ENCODE assay signal across 8 cellular contexts in the genomic region with DNA sequence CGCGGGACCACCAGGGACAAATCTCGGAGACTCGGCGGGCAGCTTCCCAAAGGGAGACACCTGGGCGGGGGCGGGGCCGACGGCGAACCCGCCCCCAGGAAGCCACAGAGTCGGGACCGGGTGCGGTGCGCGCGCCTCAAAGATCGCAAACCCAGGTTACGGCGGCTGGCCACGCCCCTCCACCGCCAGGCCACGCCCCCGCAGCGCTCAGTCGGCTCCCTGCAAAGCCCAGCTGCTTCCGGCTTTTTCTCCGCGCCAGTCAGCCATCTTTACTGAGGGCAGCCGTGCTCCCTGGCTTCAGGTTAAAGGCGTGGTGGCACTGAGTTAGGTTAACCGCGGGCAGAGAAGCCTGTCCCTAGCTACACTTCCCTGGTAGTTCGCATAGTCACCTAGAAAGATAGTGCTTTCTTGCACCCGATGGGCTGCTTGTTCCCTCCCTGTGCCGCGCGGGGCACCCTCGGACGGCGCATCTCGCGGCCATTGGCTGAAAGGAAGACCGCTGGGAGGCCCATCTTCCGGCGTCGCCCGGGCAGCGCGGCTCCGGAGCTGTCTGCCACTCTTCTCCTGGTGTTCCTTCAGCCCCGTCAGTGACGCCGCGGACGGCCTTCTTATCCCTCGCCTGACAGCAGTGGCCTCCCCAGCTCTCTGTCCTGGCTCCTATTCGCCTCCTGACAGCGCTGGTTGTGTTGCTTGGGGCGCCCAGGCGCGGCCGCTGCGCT. TPM values are rescaled to one million over a fixed set of nuclear protein-coding genes. Genes with fewer than 3 reads are reported as not detected.
DNase-seq lines count a peak whose midpoint lies in the region; ATAC-seq and TF ChIP-seq lines count a peak whose summit lies in the region.

A gene with protein sequence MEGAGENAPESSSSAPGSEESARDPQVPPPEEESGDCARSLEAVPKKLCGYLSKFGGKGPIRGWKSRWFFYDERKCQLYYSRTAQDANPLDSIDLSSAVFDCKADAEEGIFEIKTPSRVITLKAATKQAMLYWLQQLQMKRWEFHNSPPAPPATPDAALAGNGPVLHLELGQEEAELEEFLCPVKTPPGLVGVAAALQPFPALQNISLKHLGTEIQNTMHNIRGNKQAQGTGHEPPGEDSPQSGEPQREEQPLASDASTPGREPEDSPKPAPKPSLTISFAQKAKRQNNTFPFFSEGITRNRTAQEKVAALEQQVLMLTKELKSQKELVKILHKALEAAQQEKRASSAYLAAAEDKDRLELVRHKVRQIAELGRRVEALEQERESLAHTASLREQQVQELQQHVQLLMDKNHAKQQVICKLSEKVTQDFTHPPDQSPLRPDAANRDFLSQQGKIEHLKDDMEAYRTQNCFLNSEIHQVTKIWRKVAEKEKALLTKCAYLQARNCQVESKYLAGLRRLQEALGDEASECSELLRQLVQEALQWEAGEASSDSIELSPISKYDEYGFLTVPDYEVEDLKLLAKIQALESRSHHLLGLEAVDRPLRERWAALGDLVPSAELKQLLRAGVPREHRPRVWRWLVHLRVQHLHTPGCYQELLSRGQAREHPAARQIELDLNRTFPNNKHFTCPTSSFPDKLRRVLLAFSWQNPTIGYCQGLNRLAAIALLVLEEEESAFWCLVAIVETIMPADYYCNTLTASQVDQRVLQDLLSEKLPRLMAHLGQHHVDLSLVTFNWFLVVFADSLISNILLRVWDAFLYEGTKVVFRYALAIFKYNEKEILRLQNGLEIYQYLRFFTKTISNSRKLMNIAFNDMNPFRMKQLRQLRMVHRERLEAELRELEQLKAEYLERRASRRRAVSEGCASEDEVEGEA (minus strand): TSS at position 72 of the 719 bp plus-strand sequence. CDS start 108 bp downstream, outside the sequence.

- H3K9ac ChIP-seq in DND-41 (ENCODE audit: low read depth, low read length) (peak within 1 kb of the TSS; percentile 95), muscle layer of colon (ENCODE audit: low read length) (peak within 1 kb of the TSS; percentile 75)

- ATAC-seq in DND-41 (ENCODE audit: insufficient read depth, low read depth) (peak; percentile 83), GM21737 (IDR thresholded peaks at IDR 0.05; ENCODE audit: unreplicated experiment) (peak; percentile 92), esophagus mucosa (peak; percentile 91)

- H3K36me3 ChIP-seq in DND-41 (ENCODE audit: insufficient read depth, low read length) = no peaks in the 10 kb centered on the region
- no peaks in the 10 kb centered on the region for H3K36me3 ChIP-seq in PC-9 (ENCODE audit: low read depth)
- peaks cover 3% of the 10 kb centered on the region for H3K36me3 ChIP-seq in muscle layer of colon (ENCODE audit: insufficient read depth, low read length)

- H4K20me1 ChIP-seq in DND-41 (ENCODE audit: insufficient read depth, low read length) (no peaks in the 10 kb centered on the region), PC-9 (ENCODE audit: insufficient read depth) (no peaks in the 10 kb centered on the region)

- H3K9me2 ChIP-seq in PC-9 (ENCODE audit: insufficient read depth) = no peaks in the 10 kb centered on the region

- DNase-seq in DND-41 (peak; percentile 93), KG1 (lab: John Stamatoyannopoulos, UW) (peak; percentile 89), PC-9 (peak; percentile 85 to 99)
- DNase-seq in activated T-cell treated with anti-CD3 and anti-CD28 coated beads, Interleukin-2, amount 50 U/mL, for 48 hours = peak; percentile 97 to 98
- peak; percentile 95 to 98 for DNase-seq in stimulated activated CD8-positive, alpha-beta memory T cell treated with anti-CD3 and anti-CD28 coated beads, Interleukin-7, amount 100 ng/mL, for 1 hour (ENCODE audit: low read depth in 2 of 2)

- H3F3A ChIP-seq in PC-9 (ENCODE audit: insufficient read depth, low read depth) = peaks cover 48% of the 10 kb centered on the region

- intact Hi-C loops in PC-9 (cut with micrococcal nuclease; ENCODE audit: unreplicated experiment) = loop anchor here (10.0 kb wide), 1 partner anchor 541 kb away; no protein-coding TSS in a partner anchor

- peak within 1 kb of the TSS; percentile 100 for H2AFZ ChIP-seq in DND-41 (ENCODE audit: low read depth, low read length)
- peak within 1 kb of the TSS; percentile 83 for H2AFZ ChIP-seq in PC-9

- CTCF ChIA-PET in PC-9 (lab: Charles Lee) = interaction anchor here (0.6 to 1.6 kb wide), 4 partner anchors 62 to 605 kb away, joined by 3 to 7 read pairs (median 4); no protein-coding TSS in a partner anchor

- H3K27ac ChIP-seq in DND-41 (ENCODE audit: low read length) = peak within 1 kb of the TSS; percentile 99
- peak within 1 kb of the TSS; percentile 82 for H3K27ac ChIP-seq in PC-9
- peak within 1 kb of the TSS; percentile 97 for H3K27ac ChIP-seq in muscle layer of colon (ENCODE audit: low read depth, low read length)

- TF ChIP-seq CTCF in DND-41 (IDR thresholded peaks at IDR 0.05; ENCODE audit: borderline replicate concordance, extremely low read depth, low read length, poor library complexity, severe bottlenecking) = peak; percentile 37
- TF ChIP-seq CTCF in PC-9 (conservative IDR thresholded peaks at IDR 0.05) = 0 out of 2 replicates have a peak, but pooled peaks have one; percentile 21

- H3K4me2 ChIP-seq in DND-41 (ENCODE audit: insufficient read depth, low read length) = peak within 1 kb of the TSS; percentile 72
- peak within 1 kb of the TSS; percentile 98 for H3K4me2 ChIP-seq in PC-9

- peaks cover 26% of the 10 kb centered on the region for H3K4me1 ChIP-seq in DND-41 (ENCODE audit: insufficient read depth, low read length)
- H3K4me1 ChIP-seq in PC-9 (replicated peaks; ENCODE audit: insufficient read depth) = peaks cover 49% of the 10 kb centered on the region
- peaks cover 16% of the 10 kb centered on the region for H3K4me1 ChIP-seq in muscle layer of colon (ENCODE audit: insufficient read depth, low read length)

- no peaks in the 10 kb centered on the region for H3K79me2 ChIP-seq in DND-41 (ENCODE audit: insufficient read depth, low read length)
- H3K79me2 ChIP-seq in PC-9 (ENCODE audit: low read depth) = peaks cover 44% of the 10 kb centered on the region

- H3K9me3 ChIP-seq in DND-41 (ENCODE audit: insufficient read depth, low read length, severe bottlenecking) = no peaks in the 10 kb centered on the region
- H3K9me3 ChIP-seq in PC-9 (ENCODE audit: insufficient read depth, low read depth) = no peaks in the 10 kb centered on the region
- no peaks in the 10 kb centered on the region for H3K9me3 ChIP-seq in muscle layer of colon (ENCODE audit: low read length)

- POLR2A ChIA-PET in PC-9 (lab: Charles Lee; ENCODE audit: unreplicated experiment) = interaction anchor here (0.6 to 1.1 kb wide), 8 partner anchors 24 to 439 kb away, joined by 3 to 9 read pairs (median 4); a partner anchor contains a TSS

- peak within 1 kb of the TSS; percentile 95 to 99 for H3K4me3 ChIP-seq in DND-41 (ENCODE audit: low read depth in 1 of 2, low read length in 2 of 2)
- H3K4me3 ChIP-seq in PC-9 = peak within 1 kb of the TSS; percentile 76
- H3K4me3 ChIP-seq in muscle layer of colon (ENCODE audit: low read depth in 1 of 2, low read length in 2 of 2) = peak within 1 kb of the TSS; percentile 81 to 93

- BruUV-seq in PC-9 (replicated peaks; lab: Mats Ljungman, UMichigan) = no TSS peak

- H3K27me3 ChIP-seq in DND-41 (ENCODE audit: insufficient read depth, low read length, poor library complexity) (peaks cover 7% of the 10 kb centered on the region), PC-9 (ENCODE audit: insufficient read depth, low read depth) (no peaks in the 10 kb centered on the region), muscle layer of colon (ENCODE audit: control insufficient read depth in 1 of 2, insufficient read depth in 2 of 2, low read length in 2 of 2) (no peaks in the 10 kb centered on the region)

RNA-seq across cellular contexts. Expression of the gene that starts here (rescaled TPM):
- total RNA-seq in PC-9 (2021) (42.9 and 44.7 TPM in 2 replicates), esophagus mucosa (56.0 TPM)

Comparison
In these comparisons a context has a peak if more than half of its experiments do, and no peak if none do; other contexts are left out.
1. Peak in every context shown above with its lines: DNase-seq, ATAC-seq, H3K4me3 ChIP-seq and H3K27ac ChIP-seq.